Comparison of ENCODE assay signal across 18 cellular contexts in the genomic region with DNA sequence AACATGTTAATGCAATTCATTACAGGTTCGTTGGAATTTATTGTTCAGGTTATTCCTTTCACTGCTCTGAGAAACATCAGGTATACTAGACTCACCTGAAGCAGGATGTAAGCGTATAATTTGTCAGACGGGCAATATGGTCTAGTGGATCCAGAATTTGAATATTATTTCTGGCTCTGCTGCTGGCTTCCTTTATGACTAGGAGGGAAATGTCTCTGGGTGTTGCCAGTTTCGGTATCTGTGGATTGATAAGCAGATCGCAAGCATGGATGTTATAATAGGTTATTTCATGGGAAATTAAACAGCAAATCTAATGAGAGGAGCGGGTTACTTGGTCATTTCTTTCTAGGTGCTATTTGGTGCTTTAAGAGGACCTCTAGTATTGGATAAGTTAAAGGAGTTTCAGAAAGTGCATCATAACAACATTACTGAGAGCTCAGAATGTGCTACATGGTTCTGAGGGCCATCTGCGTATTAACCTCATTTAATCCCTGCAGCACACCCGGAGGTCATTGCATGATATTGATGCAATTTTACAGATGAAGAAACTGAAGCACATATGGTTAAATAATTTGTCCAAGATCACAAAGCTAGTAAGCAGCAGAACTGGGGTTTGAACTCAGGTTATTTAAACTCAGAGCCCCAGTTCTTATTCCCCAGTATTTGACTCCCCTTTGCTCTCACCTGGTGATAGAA. TPM values are rescaled to one million over a fixed set of nuclear protein-coding genes. Genes with fewer than 3 reads are reported as not detected.
DNase-seq lines count a peak whose midpoint lies in the region; ATAC-seq and TF ChIP-seq lines count a peak whose summit lies in the region.
"Had no signal": no experiment of that assay in that cellular context is flagged by ENCODE, and none has a peak within 500 bp of the region (broad histone marks: within the 10 kb centered on the region; RNA-seq: fewer than 3 reads in every experiment).

No MANE protein-coding gene starts in this region.

- H3K27me3 ChIP-seq in DND-41 (ENCODE audit: insufficient read depth, low read length, poor library complexity), result no peaks in the 10 kb centered on the region
- H3K27me3 ChIP-seq: foreskin keratinocyte had no signal

- H3K36me3 ChIP-seq in DND-41 (ENCODE audit: insufficient read depth, low read length), result no peaks in the 10 kb centered on the region

- H3K4me2 ChIP-seq in DND-41 (ENCODE audit: insufficient read depth, low read length), result no peak overlapping the region

- H3K27ac ChIP-seq in DND-41 (ENCODE audit: low read length), result no peak overlapping the region
- H3K27ac ChIP-seq: foreskin keratinocyte, RWPE1 had no signal

- DNase-seq in DND-41 (no peak), SIG-M5 (lab: John Stamatoyannopoulos, UW) (no peak), Ammon's horn (ENCODE audit: low spot score) (no peak)
- DNase-seq: activated gamma-delta T cell treated with Interleukin-2 at 50 U/mL for 16 hours; Caco-2; foreskin keratinocyte; GDM1; NCI-H2081 treated with DMSO at 0.1 percent for 48 hours; NCI-H748 treated with DMSO at 0.1 percent for 48 hours; stimulated activated CD4-positive, alpha-beta T cell treated with anti-CD3 and anti-CD28 coated beads, Interleukin-2, amount 100 ng/mL, for 48 hours had no signal

- H3K9me3 ChIP-seq in DND-41 (ENCODE audit: insufficient read depth, low read length, severe bottlenecking), result no peaks in the 10 kb centered on the region
- H3K9me3 ChIP-seq: Caco-2 had no signal

- H3K4me1 ChIP-seq in DND-41 (ENCODE audit: insufficient read depth, low read length), result peaks cover 9% of the 10 kb centered on the region

- TF ChIP-seq CTCF in DND-41 (IDR thresholded peaks at IDR 0.05; ENCODE audit: borderline replicate concordance, extremely low read depth, low read length, poor library complexity, severe bottlenecking), result peak; percentile 10

- peak; percentile 55; the same call in 1 of the 2 replicates for TF ChIP-seq POLR2A in Raji (IDR thresholded peaks at IDR 0.05; ENCODE audit: insufficient read depth, low read depth, low read length)

- H3K79me2 ChIP-seq in DND-41 (ENCODE audit: insufficient read depth, low read length), result no peaks in the 10 kb centered on the region

- H3K9ac ChIP-seq in DND-41 (ENCODE audit: low read depth, low read length), result no peak overlapping the region

- no peak for ATAC-seq in DND-41 (ENCODE audit: insufficient read depth, low read depth)
- ATAC-seq in GM18868 (IDR thresholded peaks at IDR 0.05; ENCODE audit: unreplicated experiment), result peak; percentile 30
- ATAC-seq in HG03442 (IDR thresholded peaks at IDR 0.05; ENCODE audit: unreplicated experiment), result peak; percentile 24
- ATAC-seq in HG02642 (IDR thresholded peaks at IDR 0.05; ENCODE audit: poor library complexity, unreplicated experiment), result no peak
- no peak for ATAC-seq in esophagus mucosa
- ATAC-seq: foreskin keratinocyte, left lobe of liver, WTC11 had no signal

- H2AFZ ChIP-seq in DND-41 (ENCODE audit: low read depth, low read length), result no peak overlapping the region

- H4K20me1 ChIP-seq in DND-41 (ENCODE audit: insufficient read depth, low read length), result no peaks in the 10 kb centered on the region

- H3K4me3 ChIP-seq in DND-41 (ENCODE audit: low read depth in 1 of 2, low read length in 2 of 2), result no peak overlapping the region

RNA-seq across cellular contexts. Expression of gene BCAT1, which starts 47.3 kb away (rescaled TPM):
- total RNA-seq in esophagus mucosa, result 8.9 TPM

Comparison
In these comparisons a context has a peak if more than half of its experiments do, and no peak if none do; other contexts are left out.
1. ATAC-seq: peak in GM18868 (single experiment) and HG03442 (single experiment); none in DND-41 (single experiment), HG02642 (single experiment) and esophagus mucosa (single experiment).